22 cellular contexts compared by ENCODE assay signal in the genomic region with DNA sequence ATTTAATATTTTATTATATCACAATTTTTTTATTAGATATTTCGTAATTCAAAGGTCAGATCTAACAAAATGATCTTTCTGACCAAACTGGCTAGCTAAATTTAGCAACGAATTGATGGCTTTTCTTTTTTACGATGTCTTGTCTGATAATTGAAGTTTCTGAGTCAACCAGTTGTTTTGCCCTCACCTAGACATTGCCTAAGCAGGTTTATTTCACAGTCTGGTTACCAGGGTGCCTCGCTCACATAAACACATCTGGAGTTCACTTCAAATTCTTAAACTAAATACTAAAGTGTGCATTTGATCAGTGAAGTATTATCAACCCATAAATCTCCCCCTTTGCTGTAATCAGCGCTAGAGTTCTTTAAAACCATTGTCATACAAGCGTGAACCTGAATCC.
"Had no signal": no experiment of that assay in that cellular context is flagged by ENCODE, and none has a peak within 500 bp of the region (broad histone marks: within the 10 kb centered on the region; RNA-seq: fewer than 3 reads in every experiment).

No MANE protein-coding gene starts in this region.

- H3K36me3 ChIP-seq: gastrocnemius medialis, neutrophil, right atrium auricular region, sigmoid colon, thoracic aorta, transverse colon had no signal

- H3K27ac ChIP-seq: dorsolateral prefrontal cortex, gastrocnemius medialis, neutrophil, right atrium auricular region, sigmoid colon, thoracic aorta, transverse colon had no signal

- H3K36me3 Mint-ChIP-seq: naive thymus-derived CD8-positive, alpha-beta T cell; stimulated activated effector memory CD8-positive, alpha-beta T cell treated with anti-CD3 and anti-CD28 coated beads, Interleukin-12 subunit alpha, Interleukin-12 subunit beta, amount 100 ng/mL, for 72 hours had no signal

- H3K27me3 ChIP-seq: gastrocnemius medialis, neutrophil, right atrium auricular region, sigmoid colon, transverse colon had no signal

- H3K9me3 ChIP-seq: gastrocnemius medialis, mucosa of descending colon, neutrophil, right atrium auricular region, sigmoid colon, thoracic aorta, transverse colon had no signal

- H3K4me1 ChIP-seq: gastrocnemius medialis, right atrium auricular region, sigmoid colon, transverse colon had no signal

- ATAC-seq: esophagus mucosa; gastrocnemius medialis; left lobe of liver; mucosa of descending colon; naive thymus-derived CD8-positive, alpha-beta T cell; stimulated activated effector memory CD8-positive, alpha-beta T cell treated with anti-CD3 and anti-CD28 coated beads, Interleukin-12 subunit alpha, Interleukin-12 subunit beta, amount 100 ng/mL, for 72 hours; stimulated activated naive CD8-positive, alpha-beta T cell treated with anti-CD3 and anti-CD28 coated beads, Interleukin-15, amount 100 ng/mL, for 72 hours had no signal

- DNase-seq: cortex of kidney; dorsolateral prefrontal cortex; effector memory CD4-positive, alpha-beta T cell; gastrocnemius medialis; glutamatergic neuron; islet precursor cell; mammary epithelial cell; mucosa of descending colon; naive thymus-derived CD8-positive, alpha-beta T cell; posterior cingulate gyrus; sigmoid colon; small intestine; stimulated activated CD4-positive, alpha-beta T cell treated with anti-CD3 and anti-CD28 coated beads, Interleukin-2, amount 100 ng/mL, for 48 hours; stimulated activated naive CD8-positive, alpha-beta T cell treated with anti-CD3 and anti-CD28 coated beads, Interleukin-15, amount 100 ng/mL, for 72 hours; substantia nigra; transverse colon had no signal

- H3K4me3 ChIP-seq: dorsolateral prefrontal cortex, gastrocnemius medialis, mucosa of descending colon, right atrium auricular region, sigmoid colon, thoracic aorta, transverse colon had no signal

- H3K4me3 Mint-ChIP-seq: naive thymus-derived CD8-positive, alpha-beta T cell; stimulated activated effector memory CD8-positive, alpha-beta T cell treated with anti-CD3 and anti-CD28 coated beads, Interleukin-12 subunit alpha, Interleukin-12 subunit beta, amount 100 ng/mL, for 72 hours; stimulated activated naive CD8-positive, alpha-beta T cell treated with anti-CD3 and anti-CD28 coated beads, Interleukin-15, amount 100 ng/mL, for 72 hours had no signal

- H3K9me3 Mint-ChIP-seq: naive thymus-derived CD8-positive, alpha-beta T cell; stimulated activated effector memory CD8-positive, alpha-beta T cell treated with anti-CD3 and anti-CD28 coated beads, Interleukin-12 subunit alpha, Interleukin-12 subunit beta, amount 100 ng/mL, for 72 hours had no signal

- H3K27me3 Mint-ChIP-seq: stimulated activated naive CD8-positive, alpha-beta T cell treated with anti-CD3 and anti-CD28 coated beads, Interleukin-15, amount 100 ng/mL, for 72 hours had no signal

- H3K4me1 Mint-ChIP-seq: naive thymus-derived CD8-positive, alpha-beta T cell; stimulated activated effector memory CD8-positive, alpha-beta T cell treated with anti-CD3 and anti-CD28 coated beads, Interleukin-12 subunit alpha, Interleukin-12 subunit beta, amount 100 ng/mL, for 72 hours; stimulated activated naive CD8-positive, alpha-beta T cell treated with anti-CD3 and anti-CD28 coated beads, Interleukin-15, amount 100 ng/mL, for 72 hours had no signal

- H3K27ac Mint-ChIP-seq: naive thymus-derived CD8-positive, alpha-beta T cell; stimulated activated effector memory CD8-positive, alpha-beta T cell treated with anti-CD3 and anti-CD28 coated beads, Interleukin-12 subunit alpha, Interleukin-12 subunit beta, amount 100 ng/mL, for 72 hours; stimulated activated naive CD8-positive, alpha-beta T cell treated with anti-CD3 and anti-CD28 coated beads, Interleukin-15, amount 100 ng/mL, for 72 hours had no signal
